ENCODE assay signal across 8 cellular contexts in the genomic region with DNA sequence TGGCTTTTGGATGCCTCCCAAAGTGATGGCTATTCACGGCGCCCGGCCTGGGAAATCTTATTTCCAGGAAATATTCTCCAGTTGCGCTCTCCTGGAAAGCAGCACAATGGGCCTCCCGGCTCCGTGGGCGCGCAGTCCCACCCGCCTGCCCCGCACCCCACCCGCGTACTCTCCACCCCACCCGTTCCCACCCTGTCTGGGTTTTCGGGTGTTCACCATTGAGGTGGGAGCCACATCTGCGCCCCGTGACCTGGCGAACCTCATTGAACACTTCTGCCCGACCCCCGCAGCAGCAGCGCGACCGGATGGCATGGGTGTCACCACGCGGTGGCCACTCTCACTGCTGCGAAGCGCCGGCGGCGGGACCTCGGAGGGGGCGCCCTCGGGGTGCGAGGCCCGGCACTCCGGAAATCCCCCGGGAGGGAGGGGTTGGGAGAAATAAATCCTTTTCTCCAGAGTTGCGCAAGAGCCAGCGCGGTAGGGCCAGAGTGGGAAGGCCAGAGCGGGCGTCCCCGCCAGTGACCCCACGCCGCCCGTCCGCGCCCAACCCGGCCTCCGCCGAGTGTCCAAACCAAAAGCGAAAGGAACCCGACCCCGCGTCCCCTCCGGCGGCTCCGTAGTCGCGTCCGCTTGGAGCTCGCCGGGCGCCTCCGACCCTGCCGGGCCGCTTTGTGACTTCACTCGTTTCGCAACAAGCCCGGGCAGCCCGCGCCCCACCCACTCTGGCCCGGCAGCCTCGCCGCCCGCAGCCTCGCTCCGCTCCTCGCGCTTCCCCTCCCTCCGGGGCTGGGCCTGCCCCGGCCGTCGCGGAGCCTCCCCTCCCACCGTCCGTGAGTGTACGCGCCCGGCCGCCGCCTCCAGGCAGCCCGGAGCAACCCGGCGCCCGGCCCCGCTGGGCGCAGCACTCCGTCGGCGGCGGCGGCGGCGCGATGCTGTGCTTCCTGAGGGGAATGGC. TPM values are rescaled to one million over a fixed set of nuclear protein-coding genes. Genes with fewer than 3 reads are reported as not detected.
DNase-seq lines count a peak whose midpoint lies in the region; ATAC-seq and TF ChIP-seq lines count a peak whose summit lies in the region.

A gene with protein sequence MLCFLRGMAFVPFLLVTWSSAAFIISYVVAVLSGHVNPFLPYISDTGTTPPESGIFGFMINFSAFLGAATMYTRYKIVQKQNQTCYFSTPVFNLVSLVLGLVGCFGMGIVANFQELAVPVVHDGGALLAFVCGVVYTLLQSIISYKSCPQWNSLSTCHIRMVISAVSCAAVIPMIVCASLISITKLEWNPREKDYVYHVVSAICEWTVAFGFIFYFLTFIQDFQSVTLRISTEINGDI (plus strand): TSS at position 720 of the 955 bp plus-strand sequence. CDS start 210 bp downstream, at position 930.

- no peaks in the 10 kb centered on the region for H3K4me1 ChIP-seq in ES-I3 (ENCODE audit: insufficient read depth, low read length)
- peaks cover 0 to 52% (median 15%) of the 10 kb centered on the region in 9 donors for H3K4me1 ChIP-seq in heart right ventricle

- in situ Hi-C loops in KBM-7 (cut with MboI; ENCODE audit: low pct_unique_long_range_greater_than_20kb, low sequenced_read_pairs) = no loop called here

- peaks cover 13% of the 10 kb centered on the region for H3K4me1 Mint-ChIP-seq in type B pancreatic cell (ENCODE audit: unreplicated experiment)

- DNase-seq in KBM-7 = peak; percentile 94
- peak; percentile 82 for DNase-seq in SW480 (ENCODE audit: low spot score)
- peak; percentile 89 for DNase-seq in amniotic epithelial cell (ENCODE audit: low read depth)
- peak; percentile 88 to 92 for DNase-seq in heart right ventricle
- DNase-seq in posterior vena cava (ENCODE audit: low spot score) = peak; percentile 98
- DNase-seq in type B pancreatic cell (ENCODE audit: extremely low spot score, unreplicated experiment) = peak; percentile 85

- no peaks in the 10 kb centered on the region for H3K36me3 Mint-ChIP-seq in type B pancreatic cell

- WGBS in heart right ventricle, 2 donors = 2% methylated on average over 102 to 105 of the region's 105 CpGs

- H3K27me3 ChIP-seq in heart right ventricle = no peaks in the 10 kb centered on the region

- peak within 1 kb of the TSS; percentile 41 to 96 (median 78) for H3K4me3 ChIP-seq in heart right ventricle

- intact Hi-C loops in heart right ventricle (cut with DNase I) (loop anchor here in 3 of 10 donors (2.0 to 5.0 kb wide), 3 partner anchors 35 to 46 kb away; partner anchors contain the start of gene GNPTAB (in 2 of the 3)), posterior vena cava (cut with DNase I) (no loop called here)

- H3K4me3 Mint-ChIP-seq in type B pancreatic cell = peak within 1 kb of the TSS; percentile 91

- H3K27me3 Mint-ChIP-seq in type B pancreatic cell = peaks cover 8% of the 10 kb centered on the region

- H3K9me3 ChIP-seq in ES-I3 (ENCODE audit: control insufficient read depth, insufficient read depth, low read length) (no peaks in the 10 kb centered on the region), heart right ventricle (no peaks in the 10 kb centered on the region)

- no peaks in the 10 kb centered on the region for H3K36me3 ChIP-seq in ES-I3 (ENCODE audit: insufficient read depth, low read length)
- H3K36me3 ChIP-seq in heart right ventricle = no peaks in the 10 kb centered on the region

- peak within 1 kb of the TSS; percentile 86 for H3K27ac Mint-ChIP-seq in type B pancreatic cell

- H3K9me3 Mint-ChIP-seq in type B pancreatic cell = no peaks in the 10 kb centered on the region

- peak within 1 kb of the TSS; percentile 90 for H3K9ac ChIP-seq in ES-I3 (ENCODE audit: low read depth, low read length)

- H3K27ac ChIP-seq in heart right ventricle = peak within 1 kb of the TSS; percentile 72 to 99 (median 97)

- peak in 4 of 9 donors; percentile 3 to 29 (median 24) for TF ChIP-seq CTCF in heart right ventricle (IDR thresholded peaks at IDR 0.05)
- peak; percentile 38 for TF ChIP-seq CTCF in type B pancreatic cell (conservative IDR thresholded peaks at IDR 0.05)

- ATAC-seq in GM21717 (IDR thresholded peaks at IDR 0.05; ENCODE audit: unreplicated experiment) = peak; percentile 88
- ATAC-seq in heart right ventricle = peak; percentile 88 to 96 (median 92)

RNA-seq across cellular contexts. Expression of the gene that starts here (rescaled TPM):
- 10 to 100 TPM in 2 of 10 donors, 1 to 10 TPM in 8; 2.4 to 19.6 (median 3.3) TPM for total RNA-seq in heart right ventricle
- 1 to 10 TPM; 4.2 to 4.3 TPM for polyA plus RNA-seq in heart right ventricle
- total RNA-seq in posterior vena cava = 10 to 100 TPM; 29.0 to 31.3 TPM
- 12.5 and 20.6 TPM in 2 replicates for total RNA-seq in type B pancreatic cell (ENCODE audit: low replicate concordance)

Comparison
In these comparisons a context has a peak if more than half of its experiments do, and no peak if none do; other contexts are left out.
1. Peak in every context shown above with its lines: DNase-seq, ATAC-seq, H3K4me3 ChIP-seq and H3K27ac ChIP-seq.